ENCODE assay signal across 8 cellular contexts in the genomic region with DNA sequence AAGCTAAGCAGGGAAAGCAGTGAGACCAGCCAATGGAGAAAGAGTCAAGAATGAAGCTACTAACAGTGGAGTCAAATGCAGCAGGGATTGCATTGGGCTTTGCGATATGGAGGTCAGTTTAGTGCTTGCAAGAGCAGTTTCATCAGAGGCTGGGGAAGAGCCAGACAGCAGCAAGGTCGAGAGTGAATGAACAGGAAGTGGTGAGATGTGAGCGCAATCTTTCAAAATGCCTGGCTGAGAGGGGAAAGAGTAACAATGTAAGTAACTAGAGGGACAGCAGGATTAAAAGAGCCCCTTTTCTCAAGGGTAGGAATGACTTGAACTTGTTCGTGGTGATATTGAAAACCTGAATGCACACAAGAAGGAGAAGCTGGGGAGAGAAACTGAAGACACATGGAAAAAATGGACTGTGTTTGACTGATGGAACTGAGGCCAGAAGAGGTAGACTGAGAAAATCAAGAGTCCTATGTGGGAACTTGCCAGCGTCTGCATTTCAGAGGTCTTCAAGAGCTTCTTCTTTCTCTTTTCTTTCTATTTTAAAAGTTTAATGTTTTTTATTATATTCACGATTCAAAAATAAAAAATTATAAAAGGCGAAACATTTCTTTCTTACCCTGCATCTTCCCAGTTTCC. TPM values are rescaled to one million over a fixed set of nuclear protein-coding genes. Genes with fewer than 3 reads are reported as not detected.
A peak's percentile ranks its signal among the peaks of the same experiment; 100 is the strongest.
DNase-seq lines count a peak whose midpoint lies in the region; ATAC-seq and TF ChIP-seq lines count a peak whose summit lies in the region.

No MANE protein-coding gene starts in this region.

- no peak overlapping the region for H2BK12ac ChIP-seq in H9 (ENCODE audit: insufficient read length, low read depth, low read length)

- H3K56ac ChIP-seq in H9 (ENCODE audit: insufficient read length, low read depth, low read length), result no peak overlapping the region

- H3K27me3 Mint-ChIP-seq in H9 (ENCODE audit: low read depth) (no peaks in the 10 kb centered on the region), glutamatergic neuron (ENCODE audit: unreplicated experiment) (no peaks in the 10 kb centered on the region)

- H4K8ac ChIP-seq in H9 (replicated peaks; ENCODE audit: insufficient read length, low read depth, low read length), result no peak overlapping the region

- H2BK5ac ChIP-seq in H9 (ENCODE audit: insufficient read length, low read length), result no peak overlapping the region

- H4K5ac ChIP-seq in H9 (ENCODE audit: insufficient read length, low read depth, low read length), result no peak overlapping the region

- H3K27ac ChIP-seq in AG04450 (ENCODE audit: low read depth, low read length) (peak overlapping the region; percentile 34), H9 (ENCODE audit: insufficient read length, low read depth, low read length) (no peak overlapping the region)

- H3K14ac ChIP-seq in H9 (ENCODE audit: insufficient read depth, low read length), result no peak overlapping the region

- H3K4me1 Mint-ChIP-seq in H9 (no peaks in the 10 kb centered on the region; a peak in 1 of 4 replicates), glutamatergic neuron (ENCODE audit: low read depth, unreplicated experiment) (no peaks in the 10 kb centered on the region)

- no CpG with 5 or more reads among the region's 7 CpGs for WGBS in H9 (ENCODE audit: extremely low coverage, insufficient read length, low lambda C conversion rate)

- no peak overlapping the region for H2BK15ac ChIP-seq in H9 (ENCODE audit: low read depth, low read length)

- no peak overlapping the region for H3K4me3 Mint-ChIP-seq in H9
- H3K4me3 Mint-ChIP-seq in glutamatergic neuron (ENCODE audit: unreplicated experiment), result no peak overlapping the region

- peak; percentile 32 for DNase-seq in AG04450 (ENCODE audit: low read depth, low spot score)
- DNase-seq in SKM-1 (lab: John Stamatoyannopoulos, UW; ENCODE audit: unreplicated experiment), result peak; percentile 93
- peak; percentile 31 for DNase-seq in epithelial cell of esophagus (ENCODE audit: low read depth)
- DNase-seq in H9, result no peak
- no peak for DNase-seq in NCI-H1417 treated with DMSO at 0.1 percent for 48 hours (lab: John Stamatoyannopoulos, UW)
- no peak for DNase-seq in glutamatergic neuron

- no peak overlapping the region for H2BK120ac ChIP-seq in H9 (ENCODE audit: low read depth, low read length, poor library complexity, severe bottlenecking)

- CTCF ChIA-PET in AG04450 (lab: Charles Lee), result interaction anchor here (1.3 kb wide), 1 partner anchor 31 kb away, joined by 3 read pairs; a partner anchor contains a TSS

- no peak overlapping the region for H2AFZ ChIP-seq in H9 (ENCODE audit: low read length)

- H3K23ac ChIP-seq in H9 (ENCODE audit: insufficient read length, low read depth, low read length), result no peak overlapping the region

- no peak overlapping the region for H3K4me2 ChIP-seq in H9 (ENCODE audit: insufficient read depth, insufficient read length, low read length)

- no peaks in the 10 kb centered on the region for H3K79me2 ChIP-seq in H9 (ENCODE audit: insufficient read depth, low read length)

- H3K36me3 Mint-ChIP-seq in H9 (ENCODE audit: insufficient read depth in 1 of 3, low read depth in 3 of 3), result no peaks in the 10 kb centered on the region
- H3K36me3 Mint-ChIP-seq in glutamatergic neuron (ENCODE audit: unreplicated experiment), result no peaks in the 10 kb centered on the region

- H2BK20ac ChIP-seq in H9 (ENCODE audit: low read depth, low read length, poor library complexity, severe bottlenecking), result no peak overlapping the region

- no peak overlapping the region for H2AK5ac ChIP-seq in H9 (ENCODE audit: insufficient read length, low read length)

- H3K18ac ChIP-seq in H9 (ENCODE audit: insufficient read length, low read depth, low read length), result no peak overlapping the region

- no peaks in the 10 kb centered on the region for H3K4me1 ChIP-seq in H9 (ENCODE audit: insufficient read depth, low read length)

- no peak for TF ChIP-seq CTCF in AG04450 (IDR thresholded peaks at IDR 0.05; ENCODE audit: low read depth, low read length)
- no peak for TF ChIP-seq CTCF in epithelial cell of esophagus (IDR thresholded peaks at IDR 0.05; ENCODE audit: insufficient read depth, low read depth, low read length, missing control alignments)
- no peak for TF ChIP-seq CTCF in H9 (conservative IDR thresholded peaks at IDR 0.05)
- no peak for TF ChIP-seq CTCF in glutamatergic neuron (IDR thresholded peaks at IDR 0.05; ENCODE audit: partially characterized antibody, unreplicated experiment)

- no peak overlapping the region for H3T11ph ChIP-seq in H9 (ENCODE audit: low read length)

- H3K4me3 ChIP-seq in AG04450 (ENCODE audit: low read depth, low read length), result no peak overlapping the region
- H3K4me3 ChIP-seq in epithelial cell of esophagus (ENCODE audit: low read length), result no peak overlapping the region

- H3K23me2 ChIP-seq in H9 (ENCODE audit: insufficient read length, low read depth, low read length, poor library complexity, severe bottlenecking), result no peaks in the 10 kb centered on the region

- H3K27ac Mint-ChIP-seq in H9 (no peak overlapping the region), glutamatergic neuron (ENCODE audit: unreplicated experiment) (no peak overlapping the region)

- H4K20me1 ChIP-seq in H9 (ENCODE audit: control insufficient read depth, insufficient read depth, insufficient read length), result no peaks in the 10 kb centered on the region

- H3K9me3 ChIP-seq in AG04450 (ENCODE audit: control insufficient read depth, insufficient read depth, low read length), result no peaks in the 10 kb centered on the region
- no peaks in the 10 kb centered on the region for H3K9me3 ChIP-seq in H9 (ENCODE audit: control insufficient read depth, low read depth, low read length)

- H3K27me3 ChIP-seq in AG04450 (ENCODE audit: control insufficient read depth, insufficient read depth, low read length), result peaks cover 2% of the 10 kb centered on the region
- H3K27me3 ChIP-seq in H9 (ENCODE audit: insufficient read depth, low read length), result no peaks in the 10 kb centered on the region

- peak; percentile 95 for ATAC-seq in GM18867 (IDR thresholded peaks at IDR 0.05; ENCODE audit: unreplicated experiment)
- ATAC-seq in HG03045 (IDR thresholded peaks at IDR 0.05; ENCODE audit: unreplicated experiment), result peak; percentile 62

- no peak overlapping the region for H3K9ac ChIP-seq in H9 (ENCODE audit: extremely low read depth, insufficient read length, low read length)

- no peak overlapping the region for H4K91ac ChIP-seq in H9 (ENCODE audit: insufficient read length, low read depth, low read length)

- POLR2A ChIA-PET in AG04450 (lab: Yijun Ruan, JAX), result interaction anchor here (0.6 kb wide), 1 partner anchor 11 kb away, joined by 3 read pairs; no protein-coding TSS in a partner anchor

- H3K9me3 Mint-ChIP-seq in H9 (no peaks in the 10 kb centered on the region), glutamatergic neuron (ENCODE audit: unreplicated experiment) (peaks cover 2% of the 10 kb centered on the region)

- H3K4ac ChIP-seq in H9 (ENCODE audit: low read depth, low read length), result no peak overlapping the region

- H3K79me1 ChIP-seq in H9 (ENCODE audit: insufficient read depth, low read depth, low read length, poor library complexity, severe bottlenecking), result no peaks in the 10 kb centered on the region

RNA-seq across cellular contexts. Expression of a gene that starts 30.6 kb away (rescaled TPM):
- polyA plus RNA-seq in AG04450 (2011; rRNA removed), result 0.07 and 0.27 TPM in 2 replicates
- not detected in 2 replicates for polyA minus RNA-seq in AG04450 (2011; rRNA and poly(A)+ RNA removed)
- 14.1 and 15.4 TPM in 2 replicates for total RNA-seq in H9 (2021)
- total RNA-seq in glutamatergic neuron (ENCODE audit: unreplicated experiment), result not detected

RNA-seq across cellular contexts. Expression of a gene that starts 40.5 kb away (rescaled TPM):
- polyA plus RNA-seq in AG04450 (2011; rRNA removed), result 78.8 and 109 TPM in 2 replicates
- 80.7 and 108 TPM in 2 replicates for polyA minus RNA-seq in AG04450 (2011; rRNA and poly(A)+ RNA removed)
- 90.3 and 98.7 TPM in 2 replicates for total RNA-seq in H9 (2021)
- 75.5 TPM for total RNA-seq in glutamatergic neuron (ENCODE audit: unreplicated experiment)

Comparison
In these comparisons a context has a peak if more than half of its experiments do, and no peak if none do; other contexts are left out.
1. DNase-seq: peak in AG04450 (single experiment), SKM-1 (single experiment) and epithelial cell of esophagus (single experiment); none in H9 (single experiment), NCI-H1417 treated with DMSO at 0.1 percent for 48 hours (single experiment) and glutamatergic neuron (single experiment).
2. RNA of a gene that starts 30.6 kb away (total RNA-seq): 14.1 to 15.4 TPM in H9; not detected in glutamatergic neuron (single experiment); every median in the first group is over 10 times any median in the second.